1 cellular context compared by ENCODE assay signal in the genomic region with DNA sequence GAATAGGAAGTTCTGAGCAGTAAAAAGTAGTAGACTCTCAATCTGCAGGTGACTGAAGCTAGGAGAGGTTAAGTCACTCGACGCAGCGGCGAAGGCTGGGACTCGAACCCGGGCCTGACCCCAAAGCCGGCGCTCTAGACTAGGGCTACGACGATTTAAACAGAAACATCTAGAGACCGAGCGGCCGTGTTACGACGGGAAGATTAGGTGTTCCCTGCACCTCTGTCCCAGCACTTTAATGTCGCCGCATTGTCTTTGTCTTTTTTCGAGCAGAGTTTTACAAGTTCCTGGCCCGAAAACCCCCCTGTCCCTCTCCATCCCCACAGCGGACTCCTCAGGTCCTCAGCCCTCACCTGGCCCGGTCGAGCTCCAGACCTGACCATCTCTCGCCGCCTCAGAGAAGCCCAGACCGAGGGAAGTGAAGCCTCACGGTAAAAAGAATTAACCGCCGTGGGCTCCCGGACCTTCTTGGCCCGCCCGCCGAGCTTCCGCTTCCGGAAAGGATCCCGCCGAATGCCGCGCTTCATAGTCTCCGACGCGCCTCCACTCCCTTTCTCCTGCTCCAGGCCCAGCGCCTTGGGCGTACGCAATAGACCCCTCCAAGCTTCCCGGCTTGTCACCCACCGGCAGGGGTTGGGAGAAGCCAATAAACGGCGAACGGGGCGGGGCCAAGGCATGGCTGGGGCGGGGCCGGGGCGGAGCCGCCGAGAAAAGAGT.
A peak's percentile ranks its signal among the peaks of the same experiment; 100 is the strongest.
TF ChIP-seq lines count a peak whose summit lies in the region.

A gene with protein sequence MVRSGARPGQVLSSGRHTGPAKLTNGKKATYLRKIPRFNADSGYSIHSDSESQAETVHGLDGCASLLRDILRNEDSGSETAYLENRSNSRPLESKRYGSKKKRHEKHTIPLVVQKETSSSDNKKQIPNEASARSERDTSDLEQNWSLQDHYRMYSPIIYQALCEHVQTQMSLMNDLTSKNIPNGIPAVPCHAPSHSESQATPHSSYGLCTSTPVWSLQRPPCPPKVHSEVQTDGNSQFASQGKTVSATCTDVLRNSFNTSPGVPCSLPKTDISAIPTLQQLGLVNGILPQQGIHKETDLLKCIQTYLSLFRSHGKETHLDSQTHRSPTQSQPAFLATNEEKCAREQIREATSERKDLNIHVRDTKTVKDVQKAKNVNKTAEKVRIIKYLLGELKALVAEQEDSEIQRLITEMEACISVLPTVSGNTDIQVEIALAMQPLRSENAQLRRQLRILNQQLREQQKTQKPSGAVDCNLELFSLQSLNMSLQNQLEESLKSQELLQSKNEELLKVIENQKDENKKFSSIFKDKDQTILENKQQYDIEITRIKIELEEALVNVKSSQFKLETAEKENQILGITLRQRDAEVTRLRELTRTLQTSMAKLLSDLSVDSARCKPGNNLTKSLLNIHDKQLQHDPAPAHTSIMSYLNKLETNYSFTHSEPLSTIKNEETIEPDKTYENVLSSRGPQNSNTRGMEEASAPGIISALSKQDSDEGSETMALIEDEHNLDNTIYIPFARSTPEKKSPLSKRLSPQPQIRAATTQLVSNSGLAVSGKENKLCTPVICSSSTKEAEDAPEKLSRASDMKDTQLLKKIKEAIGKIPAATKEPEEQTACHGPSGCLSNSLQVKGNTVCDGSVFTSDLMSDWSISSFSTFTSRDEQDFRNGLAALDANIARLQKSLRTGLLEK (minus strand): TSS at position 439 of the 717 bp plus-strand sequence. CDS start 56 bp downstream, at position 383.

TF ChIP-seq in HepG2, 621 proteins besides CTCF, POLR2A, EP300 and RAD21 (continued from another document and continues in another):
- 0 out of 2 replicates have a peak, but pooled peaks have one; percentile 32 for TF ChIP-seq SOX13 (IDR thresholded peaks at IDR 0.05)
- TF ChIP-seq SOX13 (CRISPR knock-in tag; conservative IDR thresholded peaks at IDR 0.05 in 1 of 2, IDR thresholded peaks at IDR 0.05 in 1 of 2): no peak
- TF ChIP-seq ZNF33A (CRISPR knock-in tag; IDR thresholded peaks at IDR 0.05; ENCODE audit: borderline replicate concordance): no peak
- TF ChIP-seq THYN1 (CRISPR knock-in tag; IDR thresholded peaks at IDR 0.05; ENCODE audit: borderline replicate concordance, low read depth): no peak
- TF ChIP-seq ZNF569 (CRISPR knock-in tag; IDR thresholded peaks at IDR 0.05; ENCODE audit: borderline replicate concordance): no peak
- TF ChIP-seq, protein P1, sequence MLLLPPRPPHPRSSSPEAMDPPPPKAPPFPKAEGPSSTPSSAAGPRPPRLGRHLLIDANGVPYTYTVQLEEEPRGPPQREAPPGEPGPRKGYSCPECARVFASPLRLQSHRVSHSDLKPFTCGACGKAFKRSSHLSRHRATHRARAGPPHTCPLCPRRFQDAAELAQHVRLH (CRISPR knock-in tag; IDR thresholded peaks at IDR 0.05; ENCODE audit: borderline replicate concordance, low read depth): peak; percentile 40; the same call in 1 of the 2 replicates
- no peak for TF ChIP-seq ZNF850 (CRISPR knock-in tag; conservative IDR thresholded peaks at IDR 0.05)
- 0 out of 2 replicates have a peak, but pooled peaks have one; percentile 6 for TF ChIP-seq FOSL2 (CRISPR knock-in tag; IDR thresholded peaks at IDR 0.05)
- no peak for TF ChIP-seq NFIB (CRISPR knock-in tag; IDR thresholded peaks at IDR 0.05; ENCODE audit: borderline replicate concordance)
- TF ChIP-seq, protein P2, sequence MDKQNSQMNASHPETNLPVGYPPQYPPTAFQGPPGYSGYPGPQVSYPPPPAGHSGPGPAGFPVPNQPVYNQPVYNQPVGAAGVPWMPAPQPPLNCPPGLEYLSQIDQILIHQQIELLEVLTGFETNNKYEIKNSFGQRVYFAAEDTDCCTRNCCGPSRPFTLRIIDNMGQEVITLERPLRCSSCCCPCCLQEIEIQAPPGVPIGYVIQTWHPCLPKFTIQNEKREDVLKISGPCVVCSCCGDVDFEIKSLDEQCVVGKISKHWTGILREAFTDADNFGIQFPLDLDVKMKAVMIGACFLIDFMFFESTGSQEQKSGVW (CRISPR knock-in tag; IDR thresholded peaks at IDR 0.05; ENCODE audit: borderline replicate concordance): no peak
- no peak for TF ChIP-seq TSC22D2 (CRISPR knock-in tag; IDR thresholded peaks at IDR 0.05; ENCODE audit: borderline replicate concordance)
- no peak for TF ChIP-seq CEBPZ (IDR thresholded peaks at IDR 0.05; ENCODE audit: low read length)
- TF ChIP-seq EEA1 (CRISPR knock-in tag; IDR thresholded peaks at IDR 0.05; ENCODE audit: borderline replicate concordance): 0 out of 2 replicates have a peak, but pooled peaks have one; percentile 37
- no peak for TF ChIP-seq ADNP (CRISPR knock-in tag; IDR thresholded peaks at IDR 0.05)
- no peak for TF ChIP-seq RCOR2 (CRISPR knock-in tag; IDR thresholded peaks at IDR 0.05)
- no peak for TF ChIP-seq DPF2 (CRISPR knock-in tag; IDR thresholded peaks at IDR 0.05; ENCODE audit: borderline replicate concordance, low read depth)
- peak; percentile 75; the same call in 1 of the 2 replicates for TF ChIP-seq ZXDC (CRISPR knock-in tag; IDR thresholded peaks at IDR 0.05)
- no peak for TF ChIP-seq ZNF17 (CRISPR knock-in tag; IDR thresholded peaks at IDR 0.05)
- TF ChIP-seq ZNF619 (CRISPR knock-in tag; IDR thresholded peaks at IDR 0.05): 0 out of 2 replicates have a peak, but pooled peaks have one; percentile 50
- no peak for TF ChIP-seq ZNF343 (CRISPR knock-in tag; IDR thresholded peaks at IDR 0.05)
- TF ChIP-seq ZNF792 (CRISPR knock-in tag; IDR thresholded peaks at IDR 0.05): no peak
- TF ChIP-seq ZNF335 (CRISPR knock-in tag; IDR thresholded peaks at IDR 0.05): no peak
- TF ChIP-seq, protein P3, sequence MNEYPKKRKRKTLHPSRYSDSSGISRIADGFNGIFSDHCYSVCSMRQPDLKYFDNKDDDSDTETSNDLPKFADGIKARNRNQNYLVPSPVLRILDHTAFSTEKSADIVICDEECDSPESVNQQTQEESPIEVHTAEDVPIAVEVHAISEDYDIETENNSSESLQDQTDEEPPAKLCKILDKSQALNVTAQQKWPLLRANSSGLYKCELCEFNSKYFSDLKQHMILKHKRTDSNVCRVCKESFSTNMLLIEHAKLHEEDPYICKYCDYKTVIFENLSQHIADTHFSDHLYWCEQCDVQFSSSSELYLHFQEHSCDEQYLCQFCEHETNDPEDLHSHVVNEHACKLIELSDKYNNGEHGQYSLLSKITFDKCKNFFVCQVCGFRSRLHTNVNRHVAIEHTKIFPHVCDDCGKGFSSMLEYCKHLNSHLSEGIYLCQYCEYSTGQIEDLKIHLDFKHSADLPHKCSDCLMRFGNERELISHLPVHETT (CRISPR knock-in tag; conservative IDR thresholded peaks at IDR 0.05): 0 out of 2 replicates have a peak, but pooled peaks have one; percentile 27
- TF ChIP-seq, protein P4, sequence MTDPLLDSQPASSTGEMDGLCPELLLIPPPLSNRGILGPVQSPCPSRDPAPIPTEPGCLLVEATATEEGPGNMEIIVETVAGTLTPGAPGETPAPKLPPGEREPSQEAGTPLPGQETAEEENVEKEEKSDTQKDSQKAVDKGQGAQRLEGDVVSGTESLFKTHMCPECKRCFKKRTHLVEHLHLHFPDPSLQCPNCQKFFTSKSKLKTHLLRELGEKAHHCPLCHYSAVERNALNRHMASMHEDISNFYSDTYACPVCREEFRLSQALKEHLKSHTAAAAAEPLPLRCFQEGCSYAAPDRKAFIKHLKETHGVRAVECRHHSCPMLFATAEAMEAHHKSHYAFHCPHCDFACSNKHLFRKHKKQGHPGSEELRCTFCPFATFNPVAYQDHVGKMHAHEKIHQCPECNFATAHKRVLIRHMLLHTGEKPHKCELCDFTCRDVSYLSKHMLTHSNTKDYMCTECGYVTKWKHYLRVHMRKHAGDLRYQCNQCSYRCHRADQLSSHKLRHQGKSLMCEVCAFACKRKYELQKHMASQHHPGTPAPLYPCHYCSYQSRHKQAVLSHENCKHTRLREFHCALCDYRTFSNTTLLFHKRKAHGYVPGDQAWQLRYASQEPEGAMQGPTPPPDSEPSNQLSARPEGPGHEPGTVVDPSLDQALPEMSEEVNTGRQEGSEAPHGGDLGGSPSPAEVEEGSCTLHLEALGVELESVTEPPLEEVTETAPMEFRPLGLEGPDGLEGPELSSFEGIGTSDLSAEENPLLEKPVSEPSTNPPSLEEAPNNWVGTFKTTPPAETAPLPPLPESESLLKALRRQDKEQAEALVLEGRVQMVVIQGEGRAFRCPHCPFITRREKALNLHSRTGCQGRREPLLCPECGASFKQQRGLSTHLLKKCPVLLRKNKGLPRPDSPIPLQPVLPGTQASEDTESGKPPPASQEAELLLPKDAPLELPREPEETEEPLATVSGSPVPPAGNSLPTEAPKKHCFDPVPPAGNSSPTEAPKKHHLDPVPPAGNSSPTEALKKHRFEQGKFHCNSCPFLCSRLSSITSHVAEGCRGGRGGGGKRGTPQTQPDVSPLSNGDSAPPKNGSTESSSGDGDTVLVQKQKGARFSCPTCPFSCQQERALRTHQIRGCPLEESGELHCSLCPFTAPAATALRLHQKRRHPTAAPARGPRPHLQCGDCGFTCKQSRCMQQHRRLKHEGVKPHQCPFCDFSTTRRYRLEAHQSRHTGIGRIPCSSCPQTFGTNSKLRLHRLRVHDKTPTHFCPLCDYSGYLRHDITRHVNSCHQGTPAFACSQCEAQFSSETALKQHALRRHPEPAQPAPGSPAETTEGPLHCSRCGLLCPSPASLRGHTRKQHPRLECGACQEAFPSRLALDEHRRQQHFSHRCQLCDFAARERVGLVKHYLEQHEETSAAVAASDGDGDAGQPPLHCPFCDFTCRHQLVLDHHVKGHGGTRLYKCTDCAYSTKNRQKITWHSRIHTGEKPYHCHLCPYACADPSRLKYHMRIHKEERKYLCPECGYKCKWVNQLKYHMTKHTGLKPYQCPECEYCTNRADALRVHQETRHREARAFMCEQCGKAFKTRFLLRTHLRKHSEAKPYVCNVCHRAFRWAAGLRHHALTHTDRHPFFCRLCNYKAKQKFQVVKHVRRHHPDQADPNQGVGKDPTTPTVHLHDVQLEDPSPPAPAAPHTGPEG (CRISPR knock-in tag; IDR thresholded peaks at IDR 0.05): no peak
- TF ChIP-seq ZNF691 (CRISPR knock-in tag; IDR thresholded peaks at IDR 0.05; ENCODE audit: borderline replicate concordance, low read depth): no peak
- TF ChIP-seq, protein P5, sequence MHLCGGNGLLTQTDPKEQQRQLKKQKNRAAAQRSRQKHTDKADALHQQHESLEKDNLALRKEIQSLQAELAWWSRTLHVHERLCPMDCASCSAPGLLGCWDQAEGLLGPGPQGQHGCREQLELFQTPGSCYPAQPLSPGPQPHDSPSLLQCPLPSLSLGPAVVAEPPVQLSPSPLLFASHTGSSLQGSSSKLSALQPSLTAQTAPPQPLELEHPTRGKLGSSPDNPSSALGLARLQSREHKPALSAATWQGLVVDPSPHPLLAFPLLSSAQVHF (CRISPR knock-in tag; IDR thresholded peaks at IDR 0.05): no peak
- TF ChIP-seq HMGA1 (CRISPR knock-in tag; conservative IDR thresholded peaks at IDR 0.05): no peak
- no peak for TF ChIP-seq CENPBD1 (CRISPR knock-in tag; IDR thresholded peaks at IDR 0.05; ENCODE audit: borderline replicate concordance, low read depth)
- TF ChIP-seq PHF8 (CRISPR knock-in tag; IDR thresholded peaks at IDR 0.05): peak; percentile 72
- no peak for TF ChIP-seq FOSL1 (CRISPR knock-in tag; IDR thresholded peaks at IDR 0.05; ENCODE audit: borderline replicate concordance)
- TF ChIP-seq NBN (conservative IDR thresholded peaks at IDR 0.05): no peak
- no peak for TF ChIP-seq AHR (CRISPR knock-in tag; IDR thresholded peaks at IDR 0.05)
- TF ChIP-seq HOXA5 (CRISPR knock-in tag; IDR thresholded peaks at IDR 0.05): 0 out of 2 replicates have a peak, but pooled peaks have one; percentile 36
